Comparison of ENCODE assay signal across 19 cellular contexts in genomic region chr2:223596208-223596607, GRCh38. TPM values are rescaled to one million over a fixed set of nuclear protein-coding genes. Genes with fewer than 3 reads are reported as not detected.
DNase-seq lines count a peak whose midpoint lies in the region; TF ChIP-seq lines count a peak whose summit lies in the region.
"Had no signal": no experiment of that assay in that cellular context is flagged by ENCODE, and none has a peak within 500 bp of the region (broad histone marks: within the 10 kb centered on the region; RNA-seq: fewer than 3 reads in every experiment).

No MANE protein-coding gene starts in this region.

- TF ChIP-seq CTCF in BE2C (IDR thresholded peaks at IDR 0.05; ENCODE audit: low read depth, low read length): peak; percentile 52
- peak; percentile 30; the same call in 1 of the 2 replicates for TF ChIP-seq CTCF in HFFc6 (IDR thresholded peaks at IDR 0.05)
- peak; percentile 20; the same call in 1 of the 2 replicates for TF ChIP-seq CTCF in SK-N-SH (IDR thresholded peaks at IDR 0.05)
- peak; percentile 7 for TF ChIP-seq CTCF in brain microvascular endothelial cell (IDR thresholded peaks at IDR 0.05; ENCODE audit: low read depth, low read length, missing control alignments)

- H3K9me3 ChIP-seq in BE2C (no peaks in the 10 kb centered on the region), SK-N-SH (no peaks in the 10 kb centered on the region)
- H3K9me3 ChIP-seq: BLaER1 had no signal

- no peaks in the 10 kb centered on the region for H3K9me2 ChIP-seq in SK-N-SH

- H3K79me2 ChIP-seq in SK-N-SH (ENCODE audit: insufficient read depth): peaks cover 41% of the 10 kb centered on the region

- no peaks in the 10 kb centered on the region for H3K9me3 Mint-ChIP-seq in HFFc6

- H4K20me1 ChIP-seq in SK-N-SH (ENCODE audit: insufficient read depth): no peaks in the 10 kb centered on the region
- H4K20me1 ChIP-seq: BLaER1 had no signal

- H3K4me3 Mint-ChIP-seq in HFFc6: no peak overlapping the region
- H3K4me3 Mint-ChIP-seq: CD14-positive monocyte; CD4-positive, alpha-beta memory T cell; IgD-negative memory B cell had no signal

- in situ Hi-C loops in brain microvascular endothelial cell (cut with HindIII; ENCODE audit: low pct_ligation_motif_present, low sequenced_read_pairs): no loop called here

- H3K4me1 Mint-ChIP-seq in HFFc6 (ENCODE audit: low read depth): peaks cover 36% of the 10 kb centered on the region
- H3K4me1 Mint-ChIP-seq: CD14-positive monocyte; CD4-positive, alpha-beta memory T cell; IgD-negative memory B cell had no signal

- H3F3A ChIP-seq in SK-N-SH (replicated peaks; ENCODE audit: insufficient read depth): peaks cover 59% of the 10 kb centered on the region

- H3K27me3 Mint-ChIP-seq in HFFc6 (ENCODE audit: insufficient read depth): no peaks in the 10 kb centered on the region; the same call in 1 of the 2 replicates
- H3K27me3 Mint-ChIP-seq: IgD-negative memory B cell had no signal

- H3K36me3 ChIP-seq in BE2C (peaks cover 38% of the 10 kb centered on the region), SK-N-SH (replicated peaks in 1 of 2; ENCODE audit: control insufficient read depth in 1 of 2, insufficient read depth in 2 of 2, low read length in 1 of 2) (peaks cover 36 to 47% of the 10 kb centered on the region in 2 experiments), brain microvascular endothelial cell (replicated peaks) (no peaks in the 10 kb centered on the region)
- H3K36me3 ChIP-seq: BLaER1 had no signal

- no peak overlapping the region for H3K9ac ChIP-seq in SK-N-SH
- H3K9ac ChIP-seq: BLaER1 had no signal

- DNase-seq in BE2C (no peak), HFFc6 (no peak), SK-N-SH (no peak), brain microvascular endothelial cell (no peak), ureter (ENCODE audit: low spot score) (no peak), NCI-H82 treated with DMSO at 0.1 percent for 48 hours (lab: John Stamatoyannopoulos, UW; ENCODE audit: unreplicated experiment) (no peak)
- DNase-seq in activated T-cell treated with anti-CD3 and anti-CD28 coated beads, Interleukin-2, amount 50 U/mL, for 1 hour: no peak
- DNase-seq in stimulated activated CD4-positive, alpha-beta T cell treated with anti-CD3 and anti-CD28 coated beads, Interleukin-4, amount 100 ng/mL, for 1 hour: no peak
- DNase-seq: ACHN; AML-193; CD4-positive, alpha-beta memory T cell; DMS153; DMS79; GDM1; HCEC 1CT; KBM-7 had no signal

- H3K4me1 ChIP-seq in BE2C: peaks cover 34% of the 10 kb centered on the region
- H3K4me1 ChIP-seq in SK-N-SH (ENCODE audit: control insufficient read depth in 1 of 2, insufficient read depth in 2 of 2, low read depth in 1 of 2, low read length in 1 of 2): peaks cover 27 to 32% of the 10 kb centered on the region in 2 experiments
- H3K4me1 ChIP-seq: BLaER1 had no signal

- TF ChIP-seq EP300 in SK-N-SH (IDR thresholded peaks at IDR 0.05; ENCODE audit: borderline replicate concordance in 1 of 2, low read depth in 1 of 2, low read length in 1 of 2): no peak

- H3K36me3 Mint-ChIP-seq in HFFc6 (ENCODE audit: low read depth): peaks cover 6% of the 10 kb centered on the region
- H3K36me3 Mint-ChIP-seq: CD14-positive monocyte; CD4-positive, alpha-beta memory T cell; IgD-negative memory B cell had no signal

- POLR2A ChIA-PET in SK-N-SH (lab: Yijun Ruan, JAX): no interaction called here

- no peak for TF ChIP-seq RAD21 in SK-N-SH (IDR thresholded peaks at IDR 0.05; ENCODE audit: low read length)

- H3K27me3 ChIP-seq in BE2C: no peaks in the 10 kb centered on the region
- no peaks in the 10 kb centered on the region for H3K27me3 ChIP-seq in SK-N-SH (ENCODE audit: insufficient read depth)
- H3K27me3 ChIP-seq in brain microvascular endothelial cell (replicated peaks): no peaks in the 10 kb centered on the region
- H3K27me3 ChIP-seq: BLaER1 had no signal

- H2AFZ ChIP-seq in SK-N-SH (ENCODE audit: low read depth): no peak overlapping the region

- no peak overlapping the region for H3K27ac Mint-ChIP-seq in HFFc6
- H3K27ac Mint-ChIP-seq: CD14-positive monocyte; CD4-positive, alpha-beta memory T cell; IgD-negative memory B cell had no signal

- H3K27ac ChIP-seq in SK-N-SH (ENCODE audit: low read depth in 2 of 2, low read length in 1 of 2): peak overlapping the region; percentile 64 to 95
- H3K27ac ChIP-seq in brain microvascular endothelial cell: no peak overlapping the region
- H3K27ac ChIP-seq: BLaER1 had no signal

- CTCF ChIA-PET in SK-N-SH (lab: Yijun Ruan, JAX): interaction anchor here (1.0 to 1.9 kb wide), 2 partner anchors 12 to 624 kb away, joined by 3 to 6 read pairs; no protein-coding TSS in a partner anchor

- 100% methylated on average over 1 of the region's 1 CpG for whole genome bisulfite sequencing in SK-N-SH (ENCODE audit: low lambda C conversion rate)

- H3K4me3 ChIP-seq in BE2C (ENCODE audit: low read depth, low read length): peak overlapping the region; percentile 92; the same call in 1 of the 2 replicates
- no peak overlapping the region for H3K4me3 ChIP-seq in SK-N-SH (ENCODE audit: low read depth in 2 of 2, low read length in 1 of 2)
- no peak overlapping the region for H3K4me3 ChIP-seq in brain microvascular endothelial cell (ENCODE audit: low read depth, low read length)
- H3K4me3 ChIP-seq: BLaER1 had no signal

- H3K4me2 ChIP-seq in SK-N-SH: peak overlapping the region; percentile 73; the same call in 1 of the 2 replicates
- H3K4me2 ChIP-seq: BLaER1 had no signal

TF ChIP-seq in SK-N-SH, 30 proteins besides CTCF, POLR2A, EP300 and RAD21:
- no peak for TF ChIP-seq REST (IDR thresholded peaks at IDR 0.05; ENCODE audit: low read depth, low read length)

RNA-seq across cellular contexts. Expression of gene SCG2, which starts 6.0 kb away (rescaled TPM):
- polyA plus RNA-seq in BE2C (2012; ENCODE audit: insufficient read depth, insufficient read length, low read depth): 592 TPM
- under 1 TPM; 0.23 to 0.97 (median 0.37) TPM for total RNA-seq in HFFc6 (2021; fragmentation: NEBNext Ultra II Directional; extraction: Animal tissue kit (Norgen Biotek cat#: 25700))
- 373 and 509 TPM in 2 replicates for polyA plus RNA-seq in SK-N-SH (2012; rRNA removed)
- 589 and 747 TPM in 2 replicates for polyA plus RNA-seq in SK-N-SH (2012; cell fraction: cytosol; rRNA removed)
- 127 and 310 TPM in 2 replicates for polyA plus RNA-seq in SK-N-SH (2012; cell fraction: nucleus; rRNA removed)
- 0.39 TPM for total RNA-seq in ureter
- total RNA-seq: CD4-positive, alpha-beta memory T cell had no signal
- polyA plus RNA-seq: CD14-positive monocyte; CD4-positive, alpha-beta memory T cell; IgD-negative memory B cell had no signal
